15 cellular contexts compared by ENCODE assay signal in the genomic region with DNA sequence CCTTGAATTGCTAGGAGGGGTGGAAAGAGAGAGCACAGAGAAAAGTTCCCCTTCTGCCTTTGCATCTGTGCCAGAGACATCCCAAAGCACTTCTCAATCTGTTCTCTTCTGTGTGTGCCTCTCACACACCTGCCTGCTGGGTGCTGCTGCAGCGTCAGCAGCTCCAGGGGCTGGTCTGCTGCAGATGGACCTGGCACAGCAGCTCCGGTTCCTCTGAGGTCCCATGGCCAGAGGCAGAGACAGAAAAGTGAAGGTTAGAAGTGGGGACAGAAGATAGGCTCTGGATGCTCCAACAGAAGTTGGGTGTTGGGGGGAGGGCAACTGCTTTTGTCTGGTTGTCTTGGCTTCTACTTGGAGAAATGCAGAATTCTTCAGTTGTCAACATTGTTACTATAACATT. TPM values are rescaled to one million over a fixed set of nuclear protein-coding genes. Genes with fewer than 3 reads are reported as not detected.
A peak's percentile ranks its signal among the peaks of the same experiment; 100 is the strongest.
DNase-seq lines count a peak whose midpoint lies in the region; ATAC-seq and TF ChIP-seq lines count a peak whose summit lies in the region.
"Had no signal": no experiment of that assay in that cellular context is flagged by ENCODE, and none has a peak within 500 bp of the region (broad histone marks: within the 10 kb centered on the region; RNA-seq: fewer than 3 reads in every experiment).

No MANE protein-coding gene starts in this region.

- H3K36me3 ChIP-seq in mucosa of descending colon (ENCODE audit: low read depth): no peaks in the 10 kb centered on the region

- no peak overlapping the region for H3K4me3 ChIP-seq in mucosa of descending colon
- H3K4me3 ChIP-seq: A549, GM23338 had no signal

- peaks cover 15% of the 10 kb centered on the region for H3K4me1 ChIP-seq in mucosa of descending colon (ENCODE audit: low read depth)

- H3K27ac Mint-ChIP-seq in progenitor cell of endocrine pancreas: no peak overlapping the region
- H3K27ac Mint-ChIP-seq: CD4-positive, alpha-beta T cell; GM23338 had no signal

- intact Hi-C loops in mucosa of descending colon (cut with DNase I, micrococcal nuclease): no loop called here

- peaks cover 3% of the 10 kb centered on the region for H3K4me1 Mint-ChIP-seq in progenitor cell of endocrine pancreas (ENCODE audit: low read depth)

- H3K9me3 Mint-ChIP-seq in progenitor cell of endocrine pancreas (ENCODE audit: low read depth): no peaks in the 10 kb centered on the region
- H3K9me3 Mint-ChIP-seq: CD4-positive, alpha-beta T cell; GM23338 had no signal

- H3K36me3 Mint-ChIP-seq in progenitor cell of endocrine pancreas (ENCODE audit: insufficient read depth): no peaks in the 10 kb centered on the region

- TF ChIP-seq CTCF in mucosa of descending colon (IDR thresholded peaks at IDR 0.05) (no peak), progenitor cell of endocrine pancreas (IDR thresholded peaks at IDR 0.05; ENCODE audit: unreplicated experiment) (no peak)

- peak; percentile 30 for ATAC-seq in mucosa of descending colon
- ATAC-seq: A549, GM23338 had no signal

- DNase-seq in NCI-H2171 treated with DMSO at 0.1 percent for 48 hours (lab: John Stamatoyannopoulos, UW) (peak; percentile 9), NCI-H2171 (lab: John Stamatoyannopoulos, UW) (no peak), RPMI8226 (peak; percentile 50), mucosa of descending colon (no peak), progenitor cell of endocrine pancreas (ENCODE audit: low spot score, unreplicated experiment) (no peak), foreskin melanocyte (no peak)
- DNase-seq in activated naive CD4-positive, alpha-beta T cell (lab: John Stamatoyannopoulos, UW): no peak
- DNase-seq: AML-193; CD4-positive, alpha-beta T cell; DMS153; DMS79; GDM1; HCEC 1CT had no signal

- H3K27me3 Mint-ChIP-seq in progenitor cell of endocrine pancreas: peaks cover 12% of the 10 kb centered on the region
- H3K27me3 Mint-ChIP-seq: CD4-positive, alpha-beta T cell had no signal

- no peak overlapping the region for H3K4me3 Mint-ChIP-seq in progenitor cell of endocrine pancreas (ENCODE audit: low read depth)
- H3K4me3 Mint-ChIP-seq: CD4-positive, alpha-beta T cell; GM23338 had no signal

- H3K9me3 ChIP-seq in mucosa of descending colon: no peaks in the 10 kb centered on the region
- H3K9me3 ChIP-seq: A549 had no signal

RNA-seq across cellular contexts. Expression of a gene that starts 48.9 kb away (rescaled TPM):
- total RNA-seq in mucosa of descending colon (1 to 10 TPM in 1 of 3 donors, under 1 TPM in 2; 0.23 to 2.4 (median 0.70) TPM), progenitor cell of endocrine pancreas (0.26 and 0.29 TPM in 2 replicates)
- total RNA-seq: CD4-positive, alpha-beta T cell had no signal

Comparison
In these comparisons a context has a peak if more than half of its experiments do, and no peak if none do; other contexts are left out.
1. DNase-seq: peak in NCI-H2171 treated with DMSO at 0.1 percent for 48 hours (single experiment) and RPMI8226 (single experiment); none in NCI-H2171 (single experiment), mucosa of descending colon (0 of 3), progenitor cell of endocrine pancreas (single experiment), foreskin melanocyte (single experiment) and activated naive CD4-positive, alpha-beta T cell (0 of 4).